Comparison of ENCODE assay signal across 8 cellular contexts in genomic region chr7:38177621-38178003, GRCh38. TPM values are rescaled to one million over a fixed set of nuclear protein-coding genes. Genes with fewer than 3 reads are reported as not detected.
DNase-seq lines count a peak whose midpoint lies in the region; ATAC-seq and TF ChIP-seq lines count a peak whose summit lies in the region.

No MANE protein-coding gene starts in this region.

- H3K27ac Mint-ChIP-seq in Caco-2 (ENCODE audit: unreplicated experiment), result peak overlapping the region; percentile 90
- peak overlapping the region; percentile 98 for H3K27ac Mint-ChIP-seq in neural crest cell (ENCODE audit: unreplicated experiment)

- no peak for DNase-seq in Caco-2
- no peak for DNase-seq in Jurkat, Clone E6-1 (ENCODE audit: low read depth, low spot score)
- DNase-seq in coronary artery (ENCODE audit: low spot score), result no peak
- no peak for DNase-seq in neural crest cell (ENCODE audit: low read depth, low spot score)
- no peak for DNase-seq in left colon
- DNase-seq in OCI-M1 (lab: John Stamatoyannopoulos, UW), result no peak
- DNase-seq in NCI-H69 (lab: John Stamatoyannopoulos, UW), result no peak

- H3K9me3 Mint-ChIP-seq in Caco-2 (ENCODE audit: unreplicated experiment), result no peaks in the 10 kb centered on the region
- peaks cover 4% of the 10 kb centered on the region for H3K9me3 Mint-ChIP-seq in neural crest cell

- H3K36me3 Mint-ChIP-seq in Caco-2 (ENCODE audit: insufficient read depth, unreplicated experiment) (peaks cover 9% of the 10 kb centered on the region), neural crest cell (ENCODE audit: low read depth) (no peaks in the 10 kb centered on the region)

- no peaks in the 10 kb centered on the region for H3K36me3 ChIP-seq in Caco-2 (ENCODE audit: control insufficient read depth, insufficient read depth, low read length)

- ATAC-seq in HG02678 (IDR thresholded peaks at IDR 0.05; ENCODE audit: unreplicated experiment) (no peak), left colon (no peak)

- peak overlapping the region; percentile 82 to 92 for H3K27ac ChIP-seq in coronary artery

- POLR2A ChIA-PET in Caco-2 (lab: Charles Lee), result interaction anchor here (0.6 to 1.0 kb wide), 4 partner anchors 37 to 164 kb away, joined by 3 to 6 read pairs (median 5); no protein-coding TSS in a partner anchor

- H3K4me1 ChIP-seq in Caco-2, result no peaks in the 10 kb centered on the region

- peaks cover 7% of the 10 kb centered on the region for H3K4me1 Mint-ChIP-seq in Caco-2 (ENCODE audit: low read depth, unreplicated experiment)
- H3K4me1 Mint-ChIP-seq in neural crest cell, result peaks cover 33% of the 10 kb centered on the region

- 0 out of 2 replicates have a peak, but pooled peaks cover 2% of the 10 kb centered on the region for H3K9me3 ChIP-seq in Caco-2

- H3K27me3 Mint-ChIP-seq in Caco-2 (ENCODE audit: insufficient read depth, unreplicated experiment), result peaks cover 2% of the 10 kb centered on the region
- H3K27me3 Mint-ChIP-seq in neural crest cell (ENCODE audit: low read depth), result peaks cover 8% of the 10 kb centered on the region

- CTCF ChIA-PET in Caco-2 (lab: Charles Lee), result interaction anchor here (1.0 to 1.2 kb wide), 5 partner anchors 11 to 168 kb away, joined by 3 to 6 read pairs (median 3); no protein-coding TSS in a partner anchor

- TF ChIP-seq CTCF in Caco-2 (IDR thresholded peaks at IDR 0.05; ENCODE audit: insufficient read depth in 1 of 2, low read depth in 1 of 2, low read length in 1 of 2, severe bottlenecking in 1 of 2, unreplicated experiment in 1 of 2) (no peak), coronary artery (IDR thresholded peaks at IDR 0.05) (no peak), neural crest cell (conservative IDR thresholded peaks at IDR 0.05) (no peak)

- no peaks in the 10 kb centered on the region for H3K27me3 ChIP-seq in Caco-2 (replicated peaks; ENCODE audit: control insufficient read depth, insufficient read depth, low read length)

- BruUV-seq in Caco-2 (replicated peaks; lab: Mats Ljungman, UMichigan), result TSS peak; percentile 100

- H3K4me3 Mint-ChIP-seq in Caco-2 (ENCODE audit: unreplicated experiment) (peak overlapping the region; percentile 94), neural crest cell (peak overlapping the region; percentile 91)

- H3K4me3 ChIP-seq in Caco-2 (ENCODE audit: low read depth, low read length) (peak overlapping the region; percentile 76), coronary artery (peak overlapping the region; percentile 84)
- H3K4me3 ChIP-seq in Jurkat, Clone E6-1 (ENCODE audit: low read length), result peak overlapping the region; percentile 95

- intact Hi-C loops in Caco-2 (cut with micrococcal nuclease; ENCODE audit: unreplicated experiment), result loop anchor here (1.0 kb wide), 3 partner anchors 38 to 70 kb away; no protein-coding TSS in a partner anchor
- intact Hi-C loops in left colon (cut with DNase I, micrococcal nuclease), result no loop called here

RNA-seq across cellular contexts. Expression of gene STARD3NL, which starts 0.4 kb away (rescaled TPM):
- total RNA-seq in Caco-2 (2022) (32.6 and 33.5 TPM in 2 replicates), neural crest cell (61.5 and 62.4 TPM in 2 replicates), left colon (10 to 100 TPM; 22.6 to 30.2 TPM)
- polyA plus RNA-seq in Jurkat, Clone E6-1 (2012; ENCODE audit: insufficient read depth, insufficient read length), result 59.3 TPM
